10 cellular contexts compared by ENCODE assay signal in genomic region chr22:40257979-40258378, GRCh38.
DNase-seq lines count a peak whose midpoint lies in the region; ATAC-seq and TF ChIP-seq lines count a peak whose summit lies in the region.
"Had no signal": no experiment of that assay in that cellular context is flagged by ENCODE, and none has a peak within 500 bp of the region (broad histone marks: within the 10 kb centered on the region; RNA-seq: fewer than 3 reads in every experiment).

No MANE protein-coding gene starts in this region.

- no peak overlapping the region for H3K4me2 ChIP-seq in fibroblast of lung (ENCODE audit: extremely low read depth, insufficient read depth, low read length)

- TF ChIP-seq CTCF in fibroblast of lung (conservative IDR thresholded peaks at IDR 0.05 in 1 of 2, IDR thresholded peaks at IDR 0.05 in 1 of 2; ENCODE audit: low read depth in 1 of 2, low read length in 2 of 2): no peak
- TF ChIP-seq CTCF in suprapubic skin (IDR thresholded peaks at IDR 0.05): no peak

- no peak overlapping the region for H2AFZ ChIP-seq in fibroblast of lung (ENCODE audit: low read length)

- no peak overlapping the region for H3K9ac ChIP-seq in fibroblast of lung (ENCODE audit: insufficient read depth, low read length)

- H3K36me3 ChIP-seq in fibroblast of lung (ENCODE audit: control insufficient read depth, insufficient read depth, low read length) (no peaks in the 10 kb centered on the region), suprapubic skin (peaks cover 18% of the 10 kb centered on the region)

- no peaks in the 10 kb centered on the region for H3K27me3 Mint-ChIP-seq in activated naive CD4-positive, alpha-beta T cell treated with anti-CD3 and anti-CD28 coated beads for 36 hours (ENCODE audit: low read depth)
- H3K27me3 Mint-ChIP-seq in activated T-helper 2 cell treated with anti-CD3 and anti-CD28 coated beads, Interferon-gamma antibody, Interleukin-2, Interleukin-4, amounts not matched to agents 10 μg/mL and 5 μg/mL and 100 μg/mL, durations not matched to agents 14 hours and 24 hours and 36 hours (ENCODE audit: low read depth): no peaks in the 10 kb centered on the region
- H3K27me3 Mint-ChIP-seq: naive B cell had no signal

- H3K27me3 ChIP-seq in fibroblast of lung (ENCODE audit: control insufficient read depth, insufficient read depth, low read length) (no peaks in the 10 kb centered on the region), suprapubic skin (no peaks in the 10 kb centered on the region)

- H3K79me2 ChIP-seq in fibroblast of lung (ENCODE audit: control insufficient read depth, insufficient read depth, low read length): no peaks in the 10 kb centered on the region

- CTCF ChIA-PET in activated naive CD4-positive, alpha-beta T cell treated with anti-CD3 and anti-CD28 coated beads for 36 hours (lab: Charles Lee): interaction anchor here (0.6 to 1.0 kb wide), 2 partner anchors 81 to 127 kb away, joined by 3 read pairs; no protein-coding TSS in a partner anchor

- TF ChIP-seq EP300 in suprapubic skin (IDR thresholded peaks at IDR 0.05): no peak

- H3K4me3 ChIP-seq in fibroblast of lung (replicated peaks in 1 of 4; ENCODE audit: control extremely low read depth in 1 of 4, insufficient read depth in 1 of 4, low read depth in 3 of 4, low read length in 4 of 4) (no peak overlapping the region), suprapubic skin (no peak overlapping the region)

- no peak for TF ChIP-seq POLR2A in suprapubic skin (IDR thresholded peaks at IDR 0.05)

- intact Hi-C loops in activated naive CD4-positive, alpha-beta T cell treated with anti-CD3 and anti-CD28 coated beads for 36 hours (cut with micrococcal nuclease): loop anchor here (1.0 to 2.0 kb wide), 4 partner anchors 8 to 33 kb away; no protein-coding TSS in a partner anchor
- intact Hi-C loops in activated T-helper 2 cell treated with anti-CD3 and anti-CD28 coated beads, Interferon-gamma antibody, Interleukin-2, Interleukin-4, amounts not matched to agents 10 μg/mL and 5 μg/mL and 100 μg/mL, durations not matched to agents 14 hours and 24 hours and 36 hours (cut with micrococcal nuclease): loop anchor here (1.0 kb wide), 1 partner anchor 8 kb away; no protein-coding TSS in a partner anchor

- no peaks in the 10 kb centered on the region for H4K20me1 ChIP-seq in fibroblast of lung (ENCODE audit: control insufficient read depth, extremely low read depth, insufficient read depth, low read length)

- DNase-seq in activated naive CD4-positive, alpha-beta T cell treated with anti-CD3 and anti-CD28 coated beads for 36 hours: no peak
- DNase-seq in activated naive CD4-positive, alpha-beta T cell (lab: John Stamatoyannopoulos, UW): no peak
- DNase-seq in activated T-helper 2 cell treated with anti-CD3 and anti-CD28 coated beads, Interferon-gamma antibody, Interleukin-2, Interleukin-4, amounts not matched to agents 10 μg/mL and 5 μg/mL and 100 μg/mL, durations not matched to agents 14 hours and 24 hours and 36 hours (ENCODE audit: low spot score): no peak
- DNase-seq in fibroblast of lung (ENCODE audit: low read depth in 2 of 2) (peak; percentile 16 to 50), suprapubic skin (ENCODE audit: low spot score in 2 of 2) (no peak), EL (no peak)
- no peak for DNase-seq in activated CD8-positive, alpha-beta memory T cell treated with anti-CD3 and anti-CD28 coated beads, Interleukin-2, amount 50 U/mL, for 48 hours
- DNase-seq: naive B cell, NCI-H1930 had no signal

- H3K9me3 Mint-ChIP-seq in activated naive CD4-positive, alpha-beta T cell treated with anti-CD3 and anti-CD28 coated beads for 36 hours: no peaks in the 10 kb centered on the region
- no peaks in the 10 kb centered on the region for H3K9me3 Mint-ChIP-seq in activated T-helper 2 cell treated with anti-CD3 and anti-CD28 coated beads, Interferon-gamma antibody, Interleukin-2, Interleukin-4, amounts not matched to agents 10 μg/mL and 5 μg/mL and 100 μg/mL, durations not matched to agents 14 hours and 24 hours and 36 hours
- H3K9me3 Mint-ChIP-seq: naive B cell had no signal

- 79% methylated on average over 1 of the region's 1 CpG for WGBS in suprapubic skin

- peak overlapping the region; percentile 66 for H3K27ac Mint-ChIP-seq in activated naive CD4-positive, alpha-beta T cell treated with anti-CD3 and anti-CD28 coated beads for 36 hours
- peak overlapping the region; percentile 75 for H3K27ac Mint-ChIP-seq in activated T-helper 2 cell treated with anti-CD3 and anti-CD28 coated beads, Interferon-gamma antibody, Interleukin-2, Interleukin-4, amounts not matched to agents 10 μg/mL and 5 μg/mL and 100 μg/mL, durations not matched to agents 14 hours and 24 hours and 36 hours

- H3K4me3 Mint-ChIP-seq in activated naive CD4-positive, alpha-beta T cell treated with anti-CD3 and anti-CD28 coated beads for 36 hours: no peak overlapping the region
- no peak overlapping the region for H3K4me3 Mint-ChIP-seq in activated T-helper 2 cell treated with anti-CD3 and anti-CD28 coated beads, Interferon-gamma antibody, Interleukin-2, Interleukin-4, amounts not matched to agents 10 μg/mL and 5 μg/mL and 100 μg/mL, durations not matched to agents 14 hours and 24 hours and 36 hours (ENCODE audit: low read depth)
- H3K4me3 Mint-ChIP-seq: naive B cell had no signal

- H3K4me1 ChIP-seq in fibroblast of lung (ENCODE audit: control insufficient read depth, extremely low read depth, insufficient read depth, low read length): no peaks in the 10 kb centered on the region
- peaks cover 17% of the 10 kb centered on the region for H3K4me1 ChIP-seq in suprapubic skin

- peaks cover 58% of the 10 kb centered on the region for H3K4me1 Mint-ChIP-seq in activated naive CD4-positive, alpha-beta T cell treated with anti-CD3 and anti-CD28 coated beads for 36 hours (ENCODE audit: low read depth)
- peaks cover 21% of the 10 kb centered on the region for H3K4me1 Mint-ChIP-seq in activated T-helper 2 cell treated with anti-CD3 and anti-CD28 coated beads, Interferon-gamma antibody, Interleukin-2, Interleukin-4, amounts not matched to agents 10 μg/mL and 5 μg/mL and 100 μg/mL, durations not matched to agents 14 hours and 24 hours and 36 hours (ENCODE audit: low read depth)

- ATAC-seq in HG03025 (IDR thresholded peaks at IDR 0.05; ENCODE audit: low FRiP score, unreplicated experiment): no peak

- H3K27ac ChIP-seq in fibroblast of lung (ENCODE audit: insufficient read depth, low read length) (no peak overlapping the region), suprapubic skin (peak overlapping the region; percentile 66)

- H3K36me3 Mint-ChIP-seq in activated naive CD4-positive, alpha-beta T cell treated with anti-CD3 and anti-CD28 coated beads for 36 hours (ENCODE audit: low read depth): peaks cover 25% of the 10 kb centered on the region
- H3K36me3 Mint-ChIP-seq in activated T-helper 2 cell treated with anti-CD3 and anti-CD28 coated beads, Interferon-gamma antibody, Interleukin-2, Interleukin-4, amounts not matched to agents 10 μg/mL and 5 μg/mL and 100 μg/mL, durations not matched to agents 14 hours and 24 hours and 36 hours (ENCODE audit: low read depth): peaks cover 48% of the 10 kb centered on the region

- H3K9me3 ChIP-seq in fibroblast of lung (ENCODE audit: control insufficient read depth, insufficient read depth, low read depth, low read length) (no peaks in the 10 kb centered on the region), suprapubic skin (no peaks in the 10 kb centered on the region)

Comparison
In these comparisons a context has a peak if more than half of its experiments do, and no peak if none do; other contexts are left out.
1. DNase-seq: peak in fibroblast of lung (2 of 2); none in activated naive CD4-positive, alpha-beta T cell treated with anti-CD3 and anti-CD28 coated beads for 36 hours (single experiment), activated naive CD4-positive, alpha-beta T cell (0 of 4), activated T-helper 2 cell treated with anti-CD3 and anti-CD28 coated beads, Interferon-gamma antibody, Interleukin-2, Interleukin-4, amounts not matched to agents 10 μg/mL and 5 μg/mL and 100 μg/mL, durations not matched to agents 14 hours and 24 hours and 36 hours (single experiment), suprapubic skin (0 of 2), activated CD8-positive, alpha-beta memory T cell treated with anti-CD3 and anti-CD28 coated beads, Interleukin-2, amount 50 U/mL, for 48 hours (single experiment) and EL (single experiment).